ENCODE assay signal across 8 cellular contexts in genomic region chr4:83362492-83363329, GRCh38. TPM values are rescaled to one million over a fixed set of nuclear protein-coding genes. Genes with fewer than 3 reads are reported as not detected.
DNase-seq lines count a peak whose midpoint lies in the region; ATAC-seq and TF ChIP-seq lines count a peak whose summit lies in the region.

No MANE protein-coding gene starts in this region.

- ATAC-seq in HG03159 (IDR thresholded peaks at IDR 0.05; ENCODE audit: unreplicated experiment) = peak; percentile 63

- no peak overlapping the region for H3K4me3 Mint-ChIP-seq in Calu3 (ENCODE audit: low read depth, unreplicated experiment)
- no peak overlapping the region for H3K4me3 Mint-ChIP-seq in activated T-helper 2 cell treated with anti-CD3 and anti-CD28 coated beads, Interferon-gamma antibody, Interleukin-2, Interleukin-4, amounts not matched to agents 10 μg/mL and 5 μg/mL and 100 μg/mL, durations not matched to agents 14 hours and 24 hours and 36 hours (ENCODE audit: low read depth)

- DNase-seq in SK-MEL-5 (ENCODE audit: low read depth, low spot score) (peak; percentile 59), kidney glomerular epithelial cell (lab: John Stamatoyannopoulos, UW) (peak; percentile 18), Calu3 (no peak), midbrain (lab: John Stamatoyannopoulos, UW) (no peak), NCI-H2171 (lab: John Stamatoyannopoulos, UW) (no peak)
- no peak for DNase-seq in activated T-helper 2 cell treated with anti-CD3 and anti-CD28 coated beads, Interferon-gamma antibody, Interleukin-2, Interleukin-4, amounts not matched to agents 10 μg/mL and 5 μg/mL and 100 μg/mL, durations not matched to agents 14 hours and 24 hours and 36 hours (ENCODE audit: low spot score)

- CTCF ChIA-PET in Calu3 (lab: Charles Lee) = interaction anchor here (1.1 kb wide), 1 partner anchor 93 kb away, joined by 4 read pairs; the partner anchor contains the start of genes HELQ and MRPS18C

- intact Hi-C loops in Calu3 (cut with micrococcal nuclease; ENCODE audit: unreplicated experiment) = loop anchor here (5.0 to 10.0 kb wide), 2 partner anchors 90 to 272 kb away; no protein-coding TSS in a partner anchor
- intact Hi-C loops in activated T-helper 2 cell treated with anti-CD3 and anti-CD28 coated beads, Interferon-gamma antibody, Interleukin-2, Interleukin-4, amounts not matched to agents 10 μg/mL and 5 μg/mL and 100 μg/mL, durations not matched to agents 14 hours and 24 hours and 36 hours (cut with micrococcal nuclease) = loop anchor here (1.0 kb wide), 1 partner anchor 26 kb away; no protein-coding TSS in a partner anchor

- no TSS peak for BruUV-seq in Calu3 (replicated peaks; lab: Mats Ljungman, UMichigan)

- H3K4me1 Mint-ChIP-seq in Calu3 (ENCODE audit: low read depth, unreplicated experiment) = peaks cover 10% of the 10 kb centered on the region
- H3K4me1 Mint-ChIP-seq in activated T-helper 2 cell treated with anti-CD3 and anti-CD28 coated beads, Interferon-gamma antibody, Interleukin-2, Interleukin-4, amounts not matched to agents 10 μg/mL and 5 μg/mL and 100 μg/mL, durations not matched to agents 14 hours and 24 hours and 36 hours (ENCODE audit: low read depth) = peaks cover 8% of the 10 kb centered on the region

- peak; percentile 24; the same call in 1 of the 2 replicates for TF ChIP-seq CTCF in GM12874 (IDR thresholded peaks at IDR 0.05; ENCODE audit: insufficient read depth, low read depth, low read length)
- no peak for TF ChIP-seq CTCF in Calu3 (IDR thresholded peaks at IDR 0.05; ENCODE audit: unreplicated experiment)

- H3K27me3 Mint-ChIP-seq in Calu3 (ENCODE audit: unreplicated experiment) = no peaks in the 10 kb centered on the region
- H3K27me3 Mint-ChIP-seq in activated T-helper 2 cell treated with anti-CD3 and anti-CD28 coated beads, Interferon-gamma antibody, Interleukin-2, Interleukin-4, amounts not matched to agents 10 μg/mL and 5 μg/mL and 100 μg/mL, durations not matched to agents 14 hours and 24 hours and 36 hours (ENCODE audit: low read depth) = peaks cover 9% of the 10 kb centered on the region

- H3K9me3 Mint-ChIP-seq in Calu3 (ENCODE audit: low read depth, unreplicated experiment) = no peaks in the 10 kb centered on the region
- H3K9me3 Mint-ChIP-seq in activated T-helper 2 cell treated with anti-CD3 and anti-CD28 coated beads, Interferon-gamma antibody, Interleukin-2, Interleukin-4, amounts not matched to agents 10 μg/mL and 5 μg/mL and 100 μg/mL, durations not matched to agents 14 hours and 24 hours and 36 hours = no peaks in the 10 kb centered on the region

- H3K27ac Mint-ChIP-seq in Calu3 (ENCODE audit: unreplicated experiment) = no peak overlapping the region
- H3K27ac Mint-ChIP-seq in activated T-helper 2 cell treated with anti-CD3 and anti-CD28 coated beads, Interferon-gamma antibody, Interleukin-2, Interleukin-4, amounts not matched to agents 10 μg/mL and 5 μg/mL and 100 μg/mL, durations not matched to agents 14 hours and 24 hours and 36 hours = no peak overlapping the region

- in situ Hi-C loops in SK-MEL-5 (cut with HindIII; ENCODE audit: low pct_unique_long_range_greater_than_20kb, low sequenced_read_pairs) = no loop called here

- H3K36me3 Mint-ChIP-seq in Calu3 (ENCODE audit: insufficient read depth, unreplicated experiment) = no peaks in the 10 kb centered on the region
- no peaks in the 10 kb centered on the region for H3K36me3 Mint-ChIP-seq in activated T-helper 2 cell treated with anti-CD3 and anti-CD28 coated beads, Interferon-gamma antibody, Interleukin-2, Interleukin-4, amounts not matched to agents 10 μg/mL and 5 μg/mL and 100 μg/mL, durations not matched to agents 14 hours and 24 hours and 36 hours (ENCODE audit: low read depth)

RNA-seq across cellular contexts. Expression of gene HPSE, which starts 28.1 kb away (rescaled TPM):
- total RNA-seq in SK-MEL-5 (2014; rRNA removed; shearing (Covaris generic)) = 5.7 and 7.4 TPM in 2 replicates
- polyA plus RNA-seq in SK-MEL-5 (2015; cell fraction: cytosol; rRNA removed) = 4.6 and 4.9 TPM in 2 replicates
- 0.99 and 1.1 TPM in 2 replicates for polyA plus RNA-seq in SK-MEL-5 (2015; cell fraction: nucleus; rRNA removed)
- total RNA-seq in Calu3 (2022) = 5.1 and 5.2 TPM in 2 replicates
- 9.7 TPM in 2 replicates for total RNA-seq in activated T-helper 2 cell treated with anti-CD3 and anti-CD28 coated beads, Interferon-gamma antibody, Interleukin-2, Interleukin-4, amounts not matched to agents 10 μg/mL and 5 μg/mL and 100 μg/mL, durations not matched to agents 14 hours and 24 hours and 36 hours

Comparison
In these comparisons a context has a peak if more than half of its experiments do, and no peak if none do; other contexts are left out.
1. DNase-seq: peak in SK-MEL-5 (single experiment) and kidney glomerular epithelial cell (single experiment); none in Calu3 (single experiment), midbrain (single experiment), activated T-helper 2 cell treated with anti-CD3 and anti-CD28 coated beads, Interferon-gamma antibody, Interleukin-2, Interleukin-4, amounts not matched to agents 10 μg/mL and 5 μg/mL and 100 μg/mL, durations not matched to agents 14 hours and 24 hours and 36 hours (single experiment) and NCI-H2171 (single experiment).